ENCODE assay signal across 8 cellular contexts in the genomic region with DNA sequence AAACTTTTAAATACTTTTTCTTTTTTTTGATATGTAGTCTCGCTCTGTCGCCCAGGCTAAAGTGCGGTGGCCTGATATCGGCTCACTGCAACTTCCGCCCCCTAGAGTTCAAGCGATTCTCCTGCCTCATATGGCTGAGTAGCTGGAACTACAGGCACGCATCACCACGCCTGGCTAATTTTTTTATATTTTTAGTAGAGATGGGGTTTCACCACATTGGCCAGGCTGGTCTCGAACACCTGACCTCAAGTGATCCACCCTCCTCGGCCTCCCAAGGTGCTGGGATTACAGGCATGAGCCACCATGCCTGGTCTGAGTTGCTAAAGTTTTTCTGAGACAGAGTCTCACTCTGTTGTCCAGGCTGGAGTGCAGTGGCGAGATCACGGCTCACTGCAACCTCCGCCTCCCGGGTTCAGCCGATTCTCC. TPM values are rescaled to one million over a fixed set of nuclear protein-coding genes. Genes with fewer than 3 reads are reported as not detected.
A peak's percentile ranks its signal among the peaks of the same experiment; 100 is the strongest.
DNase-seq lines count a peak whose midpoint lies in the region; ATAC-seq and TF ChIP-seq lines count a peak whose summit lies in the region.
"Not testable (repeated sequence)": the region's sequence is repeated elsewhere in the genome, so short reads cannot be mapped to it uniquely, and the experiment has no call there.

No MANE protein-coding gene starts in this region.

- peak; percentile 51 for ATAC-seq in GM18870 (IDR thresholded peaks at IDR 0.05; ENCODE audit: unreplicated experiment)
- ATAC-seq in GM21423 (IDR thresholded peaks at IDR 0.05; ENCODE audit: unreplicated experiment): peak; percentile 34
- ATAC-seq in HG02759 (IDR thresholded peaks at IDR 0.05; ENCODE audit: unreplicated experiment): peak; percentile 60
- ATAC-seq in HG03342 (IDR thresholded peaks at IDR 0.05; ENCODE audit: unreplicated experiment): peak; percentile 59

- H4K20me1 ChIP-seq in smooth muscle cell (ENCODE audit: low read depth): not testable (repeated sequence)

- not testable (repeated sequence) for H3K27ac ChIP-seq in smooth muscle cell (ENCODE audit: low read depth)

- H3K4me3 ChIP-seq in GM06990 (replicated peaks; ENCODE audit: low read depth, low read length): peak overlapping the region; percentile 22; the same call in 1 of the 2 replicates
- not testable (repeated sequence) for H3K4me3 ChIP-seq in NT2/D1 (ENCODE audit: insufficient read length, low read depth); choroid plexus epithelial cell (ENCODE audit: low read depth, low read length); smooth muscle cell

- DNase-seq in GM06990 (ENCODE audit: extremely low read depth, insufficient read length) (peak; percentile 56), NT2/D1 (ENCODE audit: low read depth, low spot score) (peak; percentile 30)
- not testable (repeated sequence) for DNase-seq in choroid plexus epithelial cell (ENCODE audit: low read depth); smooth muscle cell (lab: John Stamatoyannopoulos, UW; ENCODE audit: unreplicated experiment)

- H3F3A ChIP-seq in smooth muscle cell (ENCODE audit: low read depth): not testable (repeated sequence)

- H3K9ac ChIP-seq in NT2/D1 (ENCODE audit: insufficient read length, low read depth); smooth muscle cell (ENCODE audit: low read depth): not testable (repeated sequence)

- not testable (repeated sequence) for H2AFZ ChIP-seq in smooth muscle cell (ENCODE audit: low read depth)

- not testable (repeated sequence) for H3K9me3 ChIP-seq in NT2/D1 (ENCODE audit: insufficient read depth, low read length); smooth muscle cell (replicated peaks; ENCODE audit: low read depth)

- not testable (repeated sequence) for H3K36me3 ChIP-seq in GM06990 (ENCODE audit: control insufficient read depth, insufficient read depth, low read length); NT2/D1 (ENCODE audit: insufficient read depth, insufficient read length, low read length); smooth muscle cell (ENCODE audit: low read depth)

- H3K27me3 ChIP-seq in GM06990 (replicated peaks; ENCODE audit: control insufficient read depth, insufficient read depth, low read length); NT2/D1 (ENCODE audit: insufficient read depth, insufficient read length); smooth muscle cell (ENCODE audit: low read depth): not testable (repeated sequence)

- TF ChIP-seq CTCF in GM06990 (IDR thresholded peaks at IDR 0.05; ENCODE audit: insufficient read depth, low read length, poor library complexity, severe bottlenecking) (peak; percentile 71), choroid plexus epithelial cell (conservative IDR thresholded peaks at IDR 0.05; ENCODE audit: low read depth, low read length) (peak; percentile 17), smooth muscle cell (IDR thresholded peaks at IDR 0.05; ENCODE audit: borderline replicate concordance, insufficient read depth, poor library complexity, severe bottlenecking) (peak; percentile 17)

- H3K79me2 ChIP-seq in smooth muscle cell (ENCODE audit: low read depth): peaks cover 26% of the 10 kb centered on the region

- 82% methylated on average over 15 of the region's 15 CpGs for WGBS in smooth muscle cell (ENCODE audit: low lambda C conversion rate)

- not testable (repeated sequence) for H3K4me2 ChIP-seq in smooth muscle cell

- H3K4me1 ChIP-seq in NT2/D1 (ENCODE audit: insufficient read depth, insufficient read length); smooth muscle cell (ENCODE audit: low read depth): not testable (repeated sequence)

RNA-seq across cellular contexts. Expression of a gene that starts 3.3 kb away (rescaled TPM):
- total RNA-seq in smooth muscle cell: 16.3 and 26.5 TPM in 2 replicates
- 10.1 and 12.1 TPM in 2 replicates for polyA plus RNA-seq in smooth muscle cell

RNA-seq across cellular contexts. Expression of a gene that starts 7.7 kb away (rescaled TPM):
- 81.0 and 91.5 TPM in 2 replicates for total RNA-seq in smooth muscle cell
- 42.5 and 47.3 TPM in 2 replicates for polyA plus RNA-seq in smooth muscle cell

RNA-seq across cellular contexts. Expression of a gene that starts 40.0 kb away (rescaled TPM):
- total RNA-seq in smooth muscle cell: 71.8 and 79.4 TPM in 2 replicates
- 40.2 and 47.8 TPM in 2 replicates for polyA plus RNA-seq in smooth muscle cell

Comparison
In these comparisons a context has a peak if more than half of its experiments do, and no peak if none do; other contexts are left out.
1. CTCF ChIP-seq: peak in every context shown above with its lines; median percentile 71 in GM06990; 17 in choroid plexus epithelial cell; 17 in smooth muscle cell.